Comparison of ENCODE assay signal across 18 cellular contexts in genomic region chr22:20537325-20537756, GRCh38. TPM values are rescaled to one million over a fixed set of nuclear protein-coding genes. Genes with fewer than 3 reads are reported as not detected.
DNase-seq lines count a peak whose midpoint lies in the region; ATAC-seq, FAIRE-seq and TF ChIP-seq lines count a peak whose summit lies in the region.
"Had no signal": no experiment of that assay in that cellular context is flagged by ENCODE, and none has a peak within 500 bp of the region (broad histone marks: within the 10 kb centered on the region; RNA-seq: fewer than 3 reads in every experiment).

No MANE protein-coding gene starts in this region.

- no peak for TF ChIP-seq CTCF in CD4-positive, alpha-beta T cell (IDR thresholded peaks at IDR 0.05)
- no peak for TF ChIP-seq CTCF in K562 (IDR thresholded peaks at IDR 0.05 in 2 of 3, conservative IDR thresholded peaks at IDR 0.05 in 1 of 3; ENCODE audit: insufficient read depth in 2 of 3, low read depth in 1 of 3, low read length in 3 of 3)

- H3K27ac ChIP-seq in CD4-positive, alpha-beta T cell (ENCODE audit: low read depth, low read length), result no peak overlapping the region
- no peak overlapping the region for H3K27ac ChIP-seq in K562 (ENCODE audit: extremely low read depth, low read depth, low read length)
- H3K27ac ChIP-seq: GM23248 had no signal

- no peak for TF ChIP-seq POLR2A in K562 (conservative IDR thresholded peaks at IDR 0.05)

- H3K4me2 ChIP-seq in K562 (ENCODE audit: insufficient read depth, low read length), result no peak overlapping the region

- H3K9me1 ChIP-seq in K562 (ENCODE audit: control insufficient read depth, insufficient read depth, low read length), result peaks cover 15% of the 10 kb centered on the region

- WGBS in K562 (ENCODE audit: insufficient coverage, low coverage, missing lambda C conversion rate), result 95% methylated on average over 3 of the region's 3 CpGs

- H3K36me3 ChIP-seq in K562 (ENCODE audit: control insufficient read depth, insufficient read depth, low read length), result peaks cover 82% of the 10 kb centered on the region

- no peak for FAIRE-seq in K562 (lab: Jason Lieb, UNC)
- FAIRE-seq: G401.6 had no signal

- in situ Hi-C loops in K562 (cut with MboI), result no loop called here

- no peak for TF ChIP-seq EP300 in K562 (IDR thresholded peaks at IDR 0.05; ENCODE audit: low read length)

- peak overlapping the region in 1 of 2 experiments; percentile 50; a peak in 2 of 4 replicates for H3K9ac ChIP-seq in K562 (ENCODE audit: insufficient read depth in 1 of 2, low read depth in 2 of 2, low read length in 2 of 2)
- H3K9ac ChIP-seq: GM23248 had no signal

- CTCF ChIA-PET in activated CD4-positive, alpha-beta T cell treated with anti-CD3 and anti-CD28 coated beads, Interleukin-2, amount 10 ng/mL, durations not matched to agents 7 days and 5 days (lab: Charles Lee), result interaction anchor here (0.6 to 1.3 kb wide), 4 partner anchors 13 to 134 kb away, joined by 3 to 5 read pairs (median 4); no protein-coding TSS in a partner anchor
- CTCF ChIA-PET in activated CD4-positive, alpha-beta T cell treated with anti-CD3 and anti-CD28 coated beads for 36 hours (lab: Charles Lee), result interaction anchor here (0.7 to 0.8 kb wide), 2 partner anchors 17 to 23 kb away, joined by 3 to 4 read pairs; no protein-coding TSS in a partner anchor
- CTCF ChIA-PET in CD4-positive, alpha-beta T cell (lab: Charles Lee), result interaction anchor here (1.1 kb wide), 1 partner anchor 20 kb away, joined by 3 read pairs; no protein-coding TSS in a partner anchor
- CTCF ChIA-PET in K562 (lab: Yijun Ruan, JAX; ENCODE audit: low intra/inter-chr PET ratio), result no interaction called here

- no peak for DNase-seq in activated CD4-positive, alpha-beta T cell treated with anti-CD3 and anti-CD28 coated beads, Interleukin-2, amount 10 ng/mL, durations not matched to agents 7 days and 5 days
- DNase-seq in activated CD4-positive, alpha-beta T cell treated with anti-CD3 and anti-CD28 coated beads for 36 hours, result no peak
- no peak for DNase-seq in CD4-positive, alpha-beta T cell
- DNase-seq in K562 (ENCODE audit: extremely low read depth in 1 of 4, low spot score in 3 of 4), result peak in 2 of 4 experiments; percentile 53 to 57
- no peak for DNase-seq in naive thymus-derived CD8-positive, alpha-beta T cell
- DNase-seq in ecto neural progenitor cell (ENCODE audit: low spot score), result no peak
- no peak for DNase-seq in amniotic stem cell (lab: John Stamatoyannopoulos, UW)
- DNase-seq: 8988T; CD8-positive, alpha-beta T cell; DND-41; GM23248; KG1; NCI-H1436; NCI-H2171 had no signal

- peaks cover 0 to 22% of the 10 kb centered on the region in 2 experiments; a peak in 2 of 5 replicates for H3K4me1 ChIP-seq in K562 (replicated peaks in 1 of 2; ENCODE audit: control insufficient read depth in 2 of 2, insufficient read depth in 2 of 2, low read length in 2 of 2)

- H3K27ac Mint-ChIP-seq in activated CD4-positive, alpha-beta T cell treated with anti-CD3 and anti-CD28 coated beads, Interleukin-2, amount 10 ng/mL, durations not matched to agents 7 days and 5 days, result peak overlapping the region; percentile 32
- H3K27ac Mint-ChIP-seq in activated CD4-positive, alpha-beta T cell treated with anti-CD3 and anti-CD28 coated beads for 36 hours, result no peak overlapping the region
- peak overlapping the region; percentile 76 for H3K27ac Mint-ChIP-seq in CD4-positive, alpha-beta T cell
- peak overlapping the region in 8 of 10 donors; percentile 22 to 92 (median 69) for H3K27ac Mint-ChIP-seq in naive thymus-derived CD8-positive, alpha-beta T cell

- POLR2A ChIA-PET in activated CD4-positive, alpha-beta T cell treated with anti-CD3 and anti-CD28 coated beads, Interleukin-2, amount 10 ng/mL, durations not matched to agents 7 days and 5 days (lab: Charles Lee), result no interaction called here
- POLR2A ChIA-PET in activated CD4-positive, alpha-beta T cell treated with anti-CD3 and anti-CD28 coated beads for 36 hours (lab: Charles Lee), result no interaction called here
- POLR2A ChIA-PET in CD4-positive, alpha-beta T cell (lab: Charles Lee), result no interaction called here
- POLR2A ChIA-PET in K562 (lab: Yijun Ruan, JAX), result interaction anchor here (0.6 to 68.9 kb wide), 5 partner anchors 13 to 1090 kb away, joined by 3 to 1693 read pairs (median 3); partner anchors contain the start of gene MED15
- POLR2A ChIA-PET in naive thymus-derived CD8-positive, alpha-beta T cell (lab: Charles Lee), result interaction anchor here (0.6 to 2.0 kb wide), 4 partner anchors 11 to 76 kb away, joined by 3 to 5 read pairs (median 5); no protein-coding TSS in a partner anchor

- no peak overlapping the region for H3K4me3 ChIP-seq in K562
- H3K4me3 ChIP-seq: GM23248 had no signal

- no peaks in the 10 kb centered on the region for H3K9me3 ChIP-seq in CD4-positive, alpha-beta T cell (ENCODE audit: control insufficient read depth, low read length)
- no peaks in the 10 kb centered on the region for H3K9me3 ChIP-seq in K562 (replicated peaks; ENCODE audit: control insufficient read depth, insufficient read depth, low read depth, low read length)
- H3K9me3 ChIP-seq: BE2C had no signal

- H3K27me3 Mint-ChIP-seq in activated CD4-positive, alpha-beta T cell treated with anti-CD3 and anti-CD28 coated beads, Interleukin-2, amount 10 ng/mL, durations not matched to agents 7 days and 5 days, result no peaks in the 10 kb centered on the region
- no peaks in the 10 kb centered on the region for H3K27me3 Mint-ChIP-seq in activated CD4-positive, alpha-beta T cell treated with anti-CD3 and anti-CD28 coated beads for 36 hours
- H3K27me3 Mint-ChIP-seq in CD4-positive, alpha-beta T cell, result no peaks in the 10 kb centered on the region
- H3K27me3 Mint-ChIP-seq in naive thymus-derived CD8-positive, alpha-beta T cell, result no peaks in the 10 kb centered on the region

- peaks cover 25% of the 10 kb centered on the region for H3K4me1 Mint-ChIP-seq in activated CD4-positive, alpha-beta T cell treated with anti-CD3 and anti-CD28 coated beads, Interleukin-2, amount 10 ng/mL, durations not matched to agents 7 days and 5 days
- peaks cover 26% of the 10 kb centered on the region for H3K4me1 Mint-ChIP-seq in activated CD4-positive, alpha-beta T cell treated with anti-CD3 and anti-CD28 coated beads for 36 hours
- peaks cover 48% of the 10 kb centered on the region for H3K4me1 Mint-ChIP-seq in CD4-positive, alpha-beta T cell (ENCODE audit: low read depth)
- peaks cover 27 to 59% (median 48%) of the 10 kb centered on the region in 4 donors for H3K4me1 Mint-ChIP-seq in naive thymus-derived CD8-positive, alpha-beta T cell

- peaks cover 40% of the 10 kb centered on the region for H4K20me1 ChIP-seq in K562 (replicated peaks; ENCODE audit: control insufficient read depth, insufficient read depth, low read length)

- intact Hi-C loops in activated CD4-positive, alpha-beta T cell treated with anti-CD3 and anti-CD28 coated beads for 36 hours (cut with DNase I, micrococcal nuclease), result no loop called here
- intact Hi-C loops in CD4-positive, alpha-beta T cell (cut with DNase I, micrococcal nuclease), result no loop called here
- intact Hi-C loops in K562 (cut with micrococcal nuclease), result no loop called here

- no TSS peak for BruUV-seq in K562 (replicated peaks; lab: Mats Ljungman, UMichigan)

- no peak for ATAC-seq in activated CD4-positive, alpha-beta T cell treated with anti-CD3 and anti-CD28 coated beads for 36 hours
- no peak for ATAC-seq in CD4-positive, alpha-beta T cell (ENCODE audit: poor library complexity)
- ATAC-seq in K562 (no peak), GM21360 (IDR thresholded peaks at IDR 0.05; ENCODE audit: unreplicated experiment) (no peak)
- no peak for ATAC-seq in naive thymus-derived CD8-positive, alpha-beta T cell
- ATAC-seq: CD8-positive, alpha-beta T cell; HCT116 had no signal

- no peaks in the 10 kb centered on the region for H3K27me3 ChIP-seq in CD4-positive, alpha-beta T cell (ENCODE audit: control insufficient read depth, insufficient read depth, low read length)
- no peaks in the 10 kb centered on the region for H3K27me3 ChIP-seq in K562 (ENCODE audit: control insufficient read depth in 2 of 2, insufficient read depth in 2 of 2, low read length in 2 of 2)
- H3K27me3 ChIP-seq: BE2C had no signal

- no peak overlapping the region for H2AFZ ChIP-seq in K562 (ENCODE audit: low read depth, low read length)
- H2AFZ ChIP-seq: GM23248 had no signal

- H3K36me3 Mint-ChIP-seq in activated CD4-positive, alpha-beta T cell treated with anti-CD3 and anti-CD28 coated beads, Interleukin-2, amount 10 ng/mL, durations not matched to agents 7 days and 5 days (ENCODE audit: low read depth), result peaks cover 62% of the 10 kb centered on the region
- peaks cover 45% of the 10 kb centered on the region for H3K36me3 Mint-ChIP-seq in activated CD4-positive, alpha-beta T cell treated with anti-CD3 and anti-CD28 coated beads for 36 hours (ENCODE audit: low read depth)
- peaks cover 72% of the 10 kb centered on the region for H3K36me3 Mint-ChIP-seq in CD4-positive, alpha-beta T cell (ENCODE audit: low read depth)
- peaks cover 8 to 57% (median 20%) of the 10 kb centered on the region in 3 donors for H3K36me3 Mint-ChIP-seq in naive thymus-derived CD8-positive, alpha-beta T cell

- TF ChIP-seq RAD21 in K562 (CRISPR knock-in tag; conservative IDR thresholded peaks at IDR 0.05 in 1 of 2, IDR thresholded peaks at IDR 0.05 in 1 of 2), result no peak

- H3K9me3 Mint-ChIP-seq in activated CD4-positive, alpha-beta T cell treated with anti-CD3 and anti-CD28 coated beads, Interleukin-2, amount 10 ng/mL, durations not matched to agents 7 days and 5 days, result no peaks in the 10 kb centered on the region
- H3K9me3 Mint-ChIP-seq in activated CD4-positive, alpha-beta T cell treated with anti-CD3 and anti-CD28 coated beads for 36 hours (ENCODE audit: low read depth), result no peaks in the 10 kb centered on the region
- H3K9me3 Mint-ChIP-seq in CD4-positive, alpha-beta T cell, result no peaks in the 10 kb centered on the region
- H3K9me3 Mint-ChIP-seq in naive thymus-derived CD8-positive, alpha-beta T cell, result no peaks in the 10 kb centered on the region
- H3K9me3 Mint-ChIP-seq: CD8-positive, alpha-beta T cell had no signal

- peaks cover 58% of the 10 kb centered on the region for H3K79me2 ChIP-seq in K562 (ENCODE audit: control insufficient read depth, insufficient read depth, low read length)

- no peak overlapping the region for H3K4me3 Mint-ChIP-seq in activated CD4-positive, alpha-beta T cell treated with anti-CD3 and anti-CD28 coated beads, Interleukin-2, amount 10 ng/mL, durations not matched to agents 7 days and 5 days
- no peak overlapping the region for H3K4me3 Mint-ChIP-seq in activated CD4-positive, alpha-beta T cell treated with anti-CD3 and anti-CD28 coated beads for 36 hours
- H3K4me3 Mint-ChIP-seq in CD4-positive, alpha-beta T cell, result no peak overlapping the region
- peak overlapping the region in 1 of 10 donors; percentile 50 for H3K4me3 Mint-ChIP-seq in naive thymus-derived CD8-positive, alpha-beta T cell
- H3K4me3 Mint-ChIP-seq: CD8-positive, alpha-beta T cell had no signal

RNA-seq across cellular contexts. Expression of gene MED15, which starts 29.9 kb away (rescaled TPM):
- 100 to 1,000 TPM; 141 to 182 TPM for total RNA-seq in activated CD4-positive, alpha-beta T cell treated with anti-CD3 and anti-CD28 coated beads, Interleukin-2, amount 10 ng/mL, durations not matched to agents 7 days and 5 days
- total RNA-seq in activated CD4-positive, alpha-beta T cell treated with anti-CD3 and anti-CD28 coated beads for 36 hours, result 100 to 1,000 TPM in 1 of 2 experiments, 10 to 100 TPM in 1; 84.4 to 107 TPM
- 100 to 1,000 TPM; 181 to 191 TPM for total RNA-seq in CD4-positive, alpha-beta T cell
- 482 and 971 TPM in 2 replicates for total RNA-seq in K562 (2011; cell fraction: chromatin; rRNA removed; ENCODE audit: low replicate concordance)
- 663 TPM in 2 replicates for total RNA-seq in K562 (2011; cell fraction: nucleolus; rRNA removed)
- total RNA-seq in K562 (2011; cell fraction: nucleoplasm; rRNA removed), result 469 and 476 TPM in 2 replicates
- total RNA-seq in K562 (2014; rRNA removed) (72.6 and 103 TPM in 2 replicates), K562 (2014; rRNA removed; fragmentation: Illumina TruSeq; extraction: Trizol) (26.1 and 26.4 TPM in 2 replicates), K562 (2015; rRNA removed; fragmentation: Illumina TruSeq; extraction: Trizol) (59.2 and 60.1 TPM in 2 replicates), K562 (2021) (264 and 271 TPM in 2 replicates)
- polyA plus RNA-seq in K562 (2011; rRNA removed) (40.4 and 111 TPM in 2 replicates), K562 (2014; fragmentation: Illumina TruSeq; extraction: Trizol) (76.0 and 122 TPM in 2 replicates), K562 (2014; fragmentation: Nextera tagmentation; extraction: Ambion mirVana) (1 to 10 TPM; 4.0 to 5.2 TPM), K562 (2014; rRNA removed) (102 and 130 TPM in 2 replicates)
- 75.5 and 117 TPM in 2 replicates for polyA plus RNA-seq in K562 (2011; cell fraction: cytosol; rRNA removed)
- 369 and 471 TPM in 2 replicates for polyA plus RNA-seq in K562 (2011; cell fraction: nucleus; rRNA removed)
- polyA plus RNA-seq in K562 (2012), result 148 and 229 TPM in 2 replicates
- polyA minus RNA-seq in K562 (2011; rRNA and poly(A)+ RNA removed), result 98.8 and 108 TPM in 2 replicates
- polyA minus RNA-seq in K562 (2011; cell fraction: cytosol; rRNA and poly(A)+ RNA removed), result 188 and 326 TPM in 2 replicates
- polyA minus RNA-seq in K562 (2011; cell fraction: nucleus; rRNA and poly(A)+ RNA removed), result 310 and 409 TPM in 2 replicates
- total RNA-seq in naive thymus-derived CD8-positive, alpha-beta T cell, result 100 to 1,000 TPM; 308 to 327 TPM
- 10 to 100 TPM; 25.4 to 85.2 (median 38.2) TPM for polyA plus RNA-seq in naive thymus-derived CD8-positive, alpha-beta T cell

RNA-seq across cellular contexts. Expression of gene KLHL22, which starts 41.7 kb away (rescaled TPM):
- total RNA-seq in activated CD4-positive, alpha-beta T cell treated with anti-CD3 and anti-CD28 coated beads, Interleukin-2, amount 10 ng/mL, durations not matched to agents 7 days and 5 days, result 10 to 100 TPM; 38.7 to 40.1 TPM
- total RNA-seq in activated CD4-positive, alpha-beta T cell treated with anti-CD3 and anti-CD28 coated beads for 36 hours, result 10 to 100 TPM; 14.1 to 15.2 TPM
- total RNA-seq in CD4-positive, alpha-beta T cell, result 10 to 100 TPM; 24.1 to 27.7 TPM
- 116 and 152 TPM in 2 replicates for total RNA-seq in K562 (2011; cell fraction: chromatin; rRNA removed; ENCODE audit: low replicate concordance)
- total RNA-seq in K562 (2011; cell fraction: nucleolus; rRNA removed), result 68.5 and 75.0 TPM in 2 replicates
- 88.1 and 101 TPM in 2 replicates for total RNA-seq in K562 (2011; cell fraction: nucleoplasm; rRNA removed)
- total RNA-seq in K562 (2014; rRNA removed) (15.1 and 15.6 TPM in 2 replicates), K562 (2014; rRNA removed; fragmentation: Illumina TruSeq; extraction: Trizol) (13.5 and 15.3 TPM in 2 replicates), K562 (2015; rRNA removed; fragmentation: Illumina TruSeq; extraction: Trizol) (15.2 and 15.7 TPM in 2 replicates), K562 (2021) (20.1 and 21.1 TPM in 2 replicates)
- polyA plus RNA-seq in K562 (2011; rRNA removed) (25.6 and 43.0 TPM in 2 replicates), K562 (2014; fragmentation: Illumina TruSeq; extraction: Trizol) (15.4 and 16.5 TPM in 2 replicates), K562 (2014; fragmentation: Nextera tagmentation; extraction: Ambion mirVana) (1 to 10 TPM; 1.3 to 1.8 TPM), K562 (2014; rRNA removed) (15.8 and 18.6 TPM in 2 replicates)
- 24.5 and 36.2 TPM in 2 replicates for polyA plus RNA-seq in K562 (2011; cell fraction: cytosol; rRNA removed)
- 73.7 and 92.5 TPM in 2 replicates for polyA plus RNA-seq in K562 (2011; cell fraction: nucleus; rRNA removed)
- 15.0 and 42.6 TPM in 2 replicates for polyA plus RNA-seq in K562 (2012)
- 24.1 and 42.3 TPM in 2 replicates for polyA minus RNA-seq in K562 (2011; rRNA and poly(A)+ RNA removed)
- 13.4 and 21.4 TPM in 2 replicates for polyA minus RNA-seq in K562 (2011; cell fraction: cytosol; rRNA and poly(A)+ RNA removed)
- 36.2 and 65.9 TPM in 2 replicates for polyA minus RNA-seq in K562 (2011; cell fraction: nucleus; rRNA and poly(A)+ RNA removed)
- total RNA-seq in naive thymus-derived CD8-positive, alpha-beta T cell, result 10 to 100 TPM; 65.0 to 71.9 TPM
- 10 to 100 TPM; 16.1 to 25.4 (median 20.0) TPM for polyA plus RNA-seq in naive thymus-derived CD8-positive, alpha-beta T cell

Comparison
In these comparisons a context has a peak if more than half of its experiments do, and no peak if none do; other contexts are left out.
1. POLR2A ChIA-PET loops: an anchor here in K562 (0.6 to 68.9 kb wide) and naive thymus-derived CD8-positive, alpha-beta T cell (0.6 to 2.0 kb wide); none called in activated CD4-positive, alpha-beta T cell treated with anti-CD3 and anti-CD28 coated beads, Interleukin-2, amount 10 ng/mL, durations not matched to agents 7 days and 5 days, activated CD4-positive, alpha-beta T cell treated with anti-CD3 and anti-CD28 coated beads for 36 hours and CD4-positive, alpha-beta T cell.